1 cellular context compared by ENCODE assay signal in the genomic region with DNA sequence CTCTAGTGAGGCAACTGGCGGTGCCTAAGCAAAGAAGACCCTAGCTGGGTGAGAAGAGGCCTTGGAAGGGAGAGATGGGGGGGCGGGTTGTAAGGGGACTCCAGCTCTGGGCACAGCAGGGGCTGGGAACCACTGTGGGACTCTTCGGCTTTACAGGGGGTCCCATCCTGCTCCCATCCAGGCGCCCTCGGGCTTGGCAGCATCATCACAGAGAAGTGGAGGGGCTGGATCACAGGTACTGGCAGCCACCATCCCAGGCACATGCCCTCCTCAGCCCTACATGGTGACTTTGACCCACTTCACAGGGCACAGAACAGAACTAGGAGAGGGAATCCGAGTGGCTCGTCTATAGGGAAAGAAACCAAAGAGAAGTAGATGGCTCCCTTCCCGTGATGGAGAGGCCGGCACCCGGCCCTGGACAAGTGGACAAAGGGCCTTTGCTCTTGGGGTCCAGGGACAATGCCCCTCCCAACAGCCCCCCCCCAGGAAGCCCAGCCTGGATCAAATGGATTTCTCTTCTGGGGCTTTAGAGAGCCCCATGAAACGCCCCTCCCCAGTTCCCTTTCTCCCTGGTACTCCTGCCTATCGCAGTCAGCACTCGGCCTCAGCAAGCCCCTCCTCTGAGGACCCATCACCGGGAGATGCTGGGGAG.
TF ChIP-seq lines count a peak whose summit lies in the region.

No MANE protein-coding gene starts in this region.

TF ChIP-seq in GM12878, 131 proteins besides CTCF, POLR2A, EP300 and RAD21:
- TF ChIP-seq RUNX3 (IDR thresholded peaks at IDR 0.05; ENCODE audit: low read length) (no peak), HDAC6 (IDR thresholded peaks at IDR 0.05; ENCODE audit: unreplicated experiment) (no peak), TCF3 (IDR thresholded peaks at IDR 0.05; ENCODE audit: borderline replicate concordance, insufficient read depth, low read depth, low read length) (no peak), MEF2B (IDR thresholded peaks at IDR 0.05; ENCODE audit: partially characterized antibody, poor library complexity, severe bottlenecking) (no peak), SIX5 (IDR thresholded peaks at IDR 0.05; ENCODE audit: low read depth, low read length, severe bottlenecking) (no peak), POLR2AphosphoS2 (IDR thresholded peaks at IDR 0.05; ENCODE audit: low read depth, low read length) (no peak), HDGF (IDR thresholded peaks at IDR 0.05) (no peak)
- TF ChIP-seq, protein P1, sequence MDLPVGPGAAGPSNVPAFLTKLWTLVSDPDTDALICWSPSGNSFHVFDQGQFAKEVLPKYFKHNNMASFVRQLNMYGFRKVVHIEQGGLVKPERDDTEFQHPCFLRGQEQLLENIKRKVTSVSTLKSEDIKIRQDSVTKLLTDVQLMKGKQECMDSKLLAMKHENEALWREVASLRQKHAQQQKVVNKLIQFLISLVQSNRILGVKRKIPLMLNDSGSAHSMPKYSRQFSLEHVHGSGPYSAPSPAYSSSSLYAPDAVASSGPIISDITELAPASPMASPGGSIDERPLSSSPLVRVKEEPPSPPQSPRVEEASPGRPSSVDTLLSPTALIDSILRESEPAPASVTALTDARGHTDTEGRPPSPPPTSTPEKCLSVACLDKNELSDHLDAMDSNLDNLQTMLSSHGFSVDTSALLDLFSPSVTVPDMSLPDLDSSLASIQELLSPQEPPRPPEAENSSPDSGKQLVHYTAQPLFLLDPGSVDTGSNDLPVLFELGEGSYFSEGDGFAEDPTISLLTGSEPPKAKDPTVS (IDR thresholded peaks at IDR 0.05; ENCODE audit: low read depth, low read length) = no peak
TF ChIP-seq in GM12878: peak in this region for 0.
